Comparison of ENCODE assay signal across 24 cellular contexts in genomic region chr3:47152578-47152977, GRCh38. TPM values are rescaled to one million over a fixed set of nuclear protein-coding genes. Genes with fewer than 3 reads are reported as not detected.
DNase-seq lines count a peak whose midpoint lies in the region; ATAC-seq and TF ChIP-seq lines count a peak whose summit lies in the region.
"Had no signal": no experiment of that assay in that cellular context is flagged by ENCODE, and none has a peak within 500 bp of the region (broad histone marks: within the 10 kb centered on the region; RNA-seq: fewer than 3 reads in every experiment).

No MANE protein-coding gene starts in this region.

- peaks cover 3 to 40% (median 9%) of the 10 kb centered on the region in 10 experiments; a peak in 8 of 20 replicates for H3K4me1 ChIP-seq in BLaER1 treated with 17β-estradiol and CSF1 and Interleukin-3, amounts not matched to agents 10 nM and 100 nM
- peaks cover 27% of the 10 kb centered on the region for H3K4me1 ChIP-seq in HUES48 (ENCODE audit: control insufficient read depth, insufficient read depth, low read length)
- peaks cover 0 to 3% of the 10 kb centered on the region in 2 donors for H3K4me1 ChIP-seq in breast epithelium
- peaks cover 31% of the 10 kb centered on the region for H3K4me1 ChIP-seq in Karpas-422 (ENCODE audit: low read length)
- H3K4me1 ChIP-seq: foreskin keratinocyte had no signal

- no peaks in the 10 kb centered on the region for H3K9me3 Mint-ChIP-seq in central memory CD8-positive, alpha-beta T cell
- no peaks in the 10 kb centered on the region for H3K9me3 Mint-ChIP-seq in mesothelial cell of epicardium
- H3K9me3 Mint-ChIP-seq: activated naive CD4-positive, alpha-beta T cell treated with anti-CD3 and anti-CD28 coated beads for 36 hours had no signal

- no peaks in the 10 kb centered on the region for H3K27me3 ChIP-seq in BLaER1 treated with 17β-estradiol and CSF1 and Interleukin-3, amounts not matched to agents 10 nM and 100 nM
- H3K27me3 ChIP-seq in HUES48 (ENCODE audit: control insufficient read depth, insufficient read depth, low read length) (no peaks in the 10 kb centered on the region), breast epithelium (no peaks in the 10 kb centered on the region), Karpas-422 (ENCODE audit: low read length) (no peaks in the 10 kb centered on the region)
- H3K27me3 ChIP-seq: dorsolateral prefrontal cortex, foreskin keratinocyte, sigmoid colon had no signal

- H3K9me2 ChIP-seq in Karpas-422 (replicated peaks; ENCODE audit: insufficient read depth, low read length) = no peaks in the 10 kb centered on the region

- TF ChIP-seq CTCF in mesothelial cell of epicardium (IDR thresholded peaks at IDR 0.05; ENCODE audit: unreplicated experiment) (no peak), breast epithelium (IDR thresholded peaks at IDR 0.05) (no peak)

- peaks cover 6% of the 10 kb centered on the region for H3K36me3 Mint-ChIP-seq in central memory CD8-positive, alpha-beta T cell (ENCODE audit: insufficient read depth)
- peaks cover 7% of the 10 kb centered on the region for H3K36me3 Mint-ChIP-seq in mesothelial cell of epicardium

- H3K4me2 ChIP-seq in BLaER1 treated with 17β-estradiol and CSF1 and Interleukin-3, amounts not matched to agents 10 nM and 100 nM = peak overlapping the region in 6 of 11 experiments; percentile 0 to 19 (median 8); a peak in 3 of 22 replicates
- H3K4me2 ChIP-seq in Karpas-422 (ENCODE audit: low read depth, low read length, poor library complexity, severe bottlenecking) = no peak overlapping the region

- no peak overlapping the region for H3K9ac ChIP-seq in BLaER1 treated with 17β-estradiol and CSF1 and Interleukin-3, amounts not matched to agents 10 nM and 100 nM
- no peak overlapping the region for H3K9ac ChIP-seq in HUES48 (ENCODE audit: low read depth, low read length)
- H3K9ac ChIP-seq in Karpas-422 (ENCODE audit: low read length) = no peak overlapping the region

- no peak overlapping the region for H2AFZ ChIP-seq in Karpas-422 (ENCODE audit: low read length)

- H4K20me1 ChIP-seq in BLaER1 treated with 17β-estradiol and CSF1 and Interleukin-3, amounts not matched to agents 10 nM and 100 nM = peaks cover 86 to 100% (median 100%) of the 10 kb centered on the region in 11 experiments
- H4K20me1 ChIP-seq in Karpas-422 (ENCODE audit: insufficient read depth, low read depth, low read length) = peaks cover 36% of the 10 kb centered on the region

- ATAC-seq in central memory CD8-positive, alpha-beta T cell (replicated peaks; ENCODE audit: extremely low read depth, poor library complexity, severe bottlenecking) = no peak
- ATAC-seq: foreskin keratinocyte had no signal

- H3K4me1 Mint-ChIP-seq in central memory CD8-positive, alpha-beta T cell = peaks cover 59% of the 10 kb centered on the region
- peaks cover 12% of the 10 kb centered on the region for H3K4me1 Mint-ChIP-seq in mesothelial cell of epicardium

- H3K27me3 Mint-ChIP-seq in central memory CD8-positive, alpha-beta T cell = no peaks in the 10 kb centered on the region
- H3K27me3 Mint-ChIP-seq in mesothelial cell of epicardium (ENCODE audit: low read depth) = no peaks in the 10 kb centered on the region

- intact Hi-C loops in breast epithelium (cut with DNase I; ENCODE audit: low total_unique reads) = no loop called here

- DNase-seq in central memory CD8-positive, alpha-beta T cell (ENCODE audit: low spot score in 2 of 2) = no peak
- DNase-seq in mesothelial cell of epicardium (ENCODE audit: low spot score in 2 of 2, unreplicated experiment in 2 of 2) (no peak), breast epithelium (ENCODE audit: low spot score in 2 of 2) (no peak), Karpas-422 (no peak), NCI-H748 treated with DMSO at 0.1 percent for 48 hours (lab: John Stamatoyannopoulos, UW) (no peak)
- no peak for DNase-seq in stimulated activated CD4-positive, alpha-beta T cell treated with anti-CD3 and anti-CD28 coated beads, Interleukin-15, amount 100 ng/mL, for 24 hours
- DNase-seq: activated CD4-positive, alpha-beta T cell treated with anti-CD3 and anti-CD28 coated beads for 1 hour; activated naive CD4-positive, alpha-beta T cell treated with anti-CD3 and anti-CD28 coated beads for 36 hours; activated T-cell treated with anti-CD3 and anti-CD28 coated beads, Interleukin-2, amount 50 U/mL, for 48 hours; dorsolateral prefrontal cortex; foreskin keratinocyte; hippocampal formation; Kasumi-1; kidney; NCI-H1092; NCI-H2029; NCI-H345; NCI-H82; sigmoid colon had no signal

- H3K36me3 ChIP-seq in BLaER1 treated with 17β-estradiol and CSF1 and Interleukin-3, amounts not matched to agents 10 nM and 100 nM = peaks cover 0 to 51% (median 21%) of the 10 kb centered on the region in 11 experiments; a peak in 17 of 22 replicates
- H3K36me3 ChIP-seq in HUES48 (ENCODE audit: control insufficient read depth, insufficient read depth, low read length) (no peaks in the 10 kb centered on the region), breast epithelium (no peaks in the 10 kb centered on the region), Karpas-422 (ENCODE audit: insufficient read depth, low read length) (no peaks in the 10 kb centered on the region)
- H3K36me3 ChIP-seq: HAP-1, sigmoid colon had no signal

- no peak for TF ChIP-seq POLR2A in breast epithelium (IDR thresholded peaks at IDR 0.05)

- peaks cover 0 to 26% (median 14%) of the 10 kb centered on the region in 11 experiments; a peak in 12 of 22 replicates for H3K9me3 ChIP-seq in BLaER1 treated with 17β-estradiol and CSF1 and Interleukin-3, amounts not matched to agents 10 nM and 100 nM (replicated peaks in 1 of 11)
- no peaks in the 10 kb centered on the region for H3K9me3 ChIP-seq in HUES48 (ENCODE audit: control insufficient read depth, insufficient read depth, low read length)
- no peaks in the 10 kb centered on the region for H3K9me3 ChIP-seq in breast epithelium
- no peaks in the 10 kb centered on the region for H3K9me3 ChIP-seq in Karpas-422 (ENCODE audit: low read length)
- H3K9me3 ChIP-seq: HAP-1, sigmoid colon had no signal

- peaks cover 100% of the 10 kb centered on the region for H3K79me2 ChIP-seq in Karpas-422 (ENCODE audit: low read length)

- H3K27ac Mint-ChIP-seq in central memory CD8-positive, alpha-beta T cell (ENCODE audit: low read depth) = no peak overlapping the region
- H3K27ac Mint-ChIP-seq in mesothelial cell of epicardium = peak overlapping the region; percentile 50
- H3K27ac Mint-ChIP-seq: activated naive CD4-positive, alpha-beta T cell treated with anti-CD3 and anti-CD28 coated beads for 36 hours had no signal

- no peak overlapping the region for H3K27ac ChIP-seq in BLaER1 treated with 17β-estradiol and CSF1 and Interleukin-3, amounts not matched to agents 10 nM and 100 nM
- H3K27ac ChIP-seq in HUES48 (ENCODE audit: low read depth, low read length) (peak overlapping the region; percentile 63), breast epithelium (no peak overlapping the region), Karpas-422 (ENCODE audit: low read length) (no peak overlapping the region)
- H3K27ac ChIP-seq: C4-2B, dorsolateral prefrontal cortex, foreskin keratinocyte, sigmoid colon had no signal

- peak overlapping the region; percentile 16 for H3K4me3 Mint-ChIP-seq in central memory CD8-positive, alpha-beta T cell
- H3K4me3 Mint-ChIP-seq in mesothelial cell of epicardium = no peak overlapping the region
- H3K4me3 Mint-ChIP-seq: activated naive CD4-positive, alpha-beta T cell treated with anti-CD3 and anti-CD28 coated beads for 36 hours had no signal

- H3K4me3 ChIP-seq in BLaER1 treated with 17β-estradiol and CSF1 and Interleukin-3, amounts not matched to agents 10 nM and 100 nM = no peak overlapping the region
- H3K4me3 ChIP-seq in HUES48 (ENCODE audit: low read depth, low read length) = peak overlapping the region; percentile 32; the same call in 1 of the 2 replicates
- no peak overlapping the region for H3K4me3 ChIP-seq in breast epithelium
- H3K4me3 ChIP-seq in Karpas-422 (ENCODE audit: low read length) = no peak overlapping the region
- H3K4me3 ChIP-seq: dorsolateral prefrontal cortex, HAP-1, lung, sigmoid colon had no signal

RNA-seq across cellular contexts. Expression of gene SETD2, which starts 11.3 kb away (rescaled TPM):
- total RNA-seq in mesothelial cell of epicardium = 68.1 to 73.1 TPM (median 68.8 TPM) in 3 replicates
- 10 to 100 TPM; 59.8 to 87.8 (median 74.4) TPM for total RNA-seq in breast epithelium
- total RNA-seq in Karpas-422 (2014; rRNA removed; shearing (Covaris generic); ENCODE audit: low replicate concordance) = 56.2 and 60.2 TPM in 2 replicates
